In genomic region chr3:186889698-186890097, GRCh38 we compare ENCODE assay signal across 3 cellular contexts. TPM values are rescaled to one million over a fixed set of nuclear protein-coding genes. Genes with fewer than 3 reads are reported as not detected.
"Had no signal": no experiment of that assay in that cellular context is flagged by ENCODE, and none has a peak within 500 bp of the region (broad histone marks: within the 10 kb centered on the region; RNA-seq: fewer than 3 reads in every experiment).

No MANE protein-coding gene starts in this region.

RNA-seq across cellular contexts. Expression of gene ADIPOQ, which starts 47.2 kb away (rescaled TPM):
- polyA plus RNA-seq: naive thymus-derived CD8-positive, alpha-beta T cell; neural cell; smooth muscle cell had no signal
